23 cellular contexts compared by ENCODE assay signal in the genomic region with DNA sequence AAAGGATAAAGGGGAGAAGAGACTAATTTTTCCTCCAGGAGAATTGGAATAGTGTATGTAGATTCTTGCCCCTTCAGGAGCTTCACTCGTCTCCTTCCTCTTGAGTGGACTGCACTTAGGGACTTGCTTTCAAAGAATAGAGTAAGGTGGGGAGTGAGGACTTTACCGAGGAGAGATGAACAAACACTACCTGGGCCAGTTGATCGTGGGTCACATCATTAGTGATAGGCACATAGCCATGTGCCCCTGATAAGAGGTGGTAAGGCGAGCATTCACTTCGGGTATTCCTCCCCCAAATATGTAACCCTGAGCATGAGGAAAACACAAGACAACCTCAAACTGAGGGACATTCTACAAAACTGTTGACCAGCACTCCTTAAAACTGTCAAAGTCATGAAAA. TPM values are rescaled to one million over a fixed set of nuclear protein-coding genes. Genes with fewer than 3 reads are reported as not detected.
DNase-seq lines count a peak whose midpoint lies in the region; ATAC-seq, FAIRE-seq and TF ChIP-seq lines count a peak whose summit lies in the region.
"Had no signal": no experiment of that assay in that cellular context is flagged by ENCODE, and none has a peak within 500 bp of the region (broad histone marks: within the 10 kb centered on the region; RNA-seq: fewer than 3 reads in every experiment).

No MANE protein-coding gene starts in this region.

- FAIRE-seq in H1 (lab: Jason Lieb, UNC), result no peak
- FAIRE-seq: G401.6, HTR-8/SVneo had no signal

- H3K79me1 ChIP-seq in H1 (ENCODE audit: low read depth, low read length), result no peaks in the 10 kb centered on the region

- no peak overlapping the region for H2BK20ac ChIP-seq in H1 (ENCODE audit: low read length)

- H3K27me3 Mint-ChIP-seq in activated naive CD8-positive, alpha-beta T cell, result no peaks in the 10 kb centered on the region
- H3K27me3 Mint-ChIP-seq in activated naive CD8-positive, alpha-beta T cell treated with anti-CD3 and anti-CD28 coated beads for 36 hours, result no peaks in the 10 kb centered on the region
- no peaks in the 10 kb centered on the region for H3K27me3 Mint-ChIP-seq in T-helper 17 cell

- ATAC-seq in T-helper 17 cell (no peak), GM19467 (IDR thresholded peaks at IDR 0.05; ENCODE audit: unreplicated experiment) (no peak), HG02973 (IDR thresholded peaks at IDR 0.05; ENCODE audit: unreplicated experiment) (no peak)
- ATAC-seq: CD8-positive, alpha-beta T cell; GM23338 had no signal

- H3K23me2 ChIP-seq in H1 (ENCODE audit: low read depth, low read length), result no peaks in the 10 kb centered on the region

- H3K4me3 Mint-ChIP-seq in activated naive CD8-positive, alpha-beta T cell, result no peak overlapping the region
- H3K4me3 Mint-ChIP-seq in activated naive CD8-positive, alpha-beta T cell treated with anti-CD3 and anti-CD28 coated beads for 36 hours, result no peak overlapping the region
- peak overlapping the region; percentile 12 for H3K4me3 Mint-ChIP-seq in T-helper 17 cell
- H3K4me3 Mint-ChIP-seq: CD8-positive, alpha-beta T cell; GM23338; HFFc6 had no signal

- no peak overlapping the region for H3K56ac ChIP-seq in H1 (replicated peaks; ENCODE audit: insufficient read length, low read depth, low read length)

- no peak overlapping the region for H4K91ac ChIP-seq in H1 (replicated peaks; ENCODE audit: insufficient read length, low read length)

- no peak overlapping the region for H2BK15ac ChIP-seq in H1 (ENCODE audit: low read length)

- H3K27ac Mint-ChIP-seq in activated naive CD8-positive, alpha-beta T cell, result peak overlapping the region; percentile 16
- no peak overlapping the region for H3K27ac Mint-ChIP-seq in activated naive CD8-positive, alpha-beta T cell treated with anti-CD3 and anti-CD28 coated beads for 36 hours
- H3K27ac Mint-ChIP-seq in T-helper 17 cell, result peak overlapping the region; percentile 79
- H3K27ac Mint-ChIP-seq: CD8-positive, alpha-beta T cell; GM23338; HFFc6 had no signal

- no peak overlapping the region for H3K27ac ChIP-seq in H1 (ENCODE audit: low read depth, low read length)
- H3K27ac ChIP-seq: RWPE1 had no signal

- no peak overlapping the region for H3K4me2 ChIP-seq in H1 (ENCODE audit: insufficient read depth in 1 of 2, low read depth in 2 of 2, low read length in 2 of 2)
- H3K4me2 ChIP-seq: GM23338 had no signal

- no peak for TF ChIP-seq RAD21 in H1 (IDR thresholded peaks at IDR 0.05 in 1 of 2, conservative IDR thresholded peaks at IDR 0.05 in 1 of 2; ENCODE audit: low read depth in 2 of 2, low read length in 2 of 2)

- H2AFZ ChIP-seq in H1 (ENCODE audit: low read length), result no peak overlapping the region
- H2AFZ ChIP-seq: GM23338 had no signal

- H3K4me1 ChIP-seq in H1 (replicated peaks in 1 of 4; ENCODE audit: control insufficient read depth in 3 of 4, insufficient read depth in 4 of 4, low read length in 3 of 4), result no peaks in the 10 kb centered on the region
- H3K4me1 ChIP-seq: Caco-2, HAP-1 had no signal

- no peak for TF ChIP-seq CTCF in H1 (IDR thresholded peaks at IDR 0.05; ENCODE audit: control extremely low read depth in 1 of 3, insufficient read depth in 1 of 3, low read depth in 1 of 3, low read length in 3 of 3)

- peaks cover 3 to 10% of the 10 kb centered on the region in 2 experiments for H4K20me1 ChIP-seq in H1 (replicated peaks in 1 of 2; ENCODE audit: control insufficient read depth in 1 of 2, insufficient read depth in 2 of 2, low read length in 2 of 2)

- H3K4me3 ChIP-seq in H1 (ENCODE audit: extremely low read depth in 1 of 4, insufficient read depth in 2 of 4, low read depth in 3 of 4, low read length in 4 of 4), result no peak overlapping the region
- H3K4me3 ChIP-seq: GM23338, HAP-1, MG63 had no signal

- H4K8ac ChIP-seq in H1 (ENCODE audit: extremely low read depth, insufficient read depth, low read length), result no peak overlapping the region

- H2BK5ac ChIP-seq in H1 (ENCODE audit: low read depth, low read length), result no peak overlapping the region

- TF ChIP-seq POLR2A in H1 (IDR thresholded peaks at IDR 0.05; ENCODE audit: control extremely low read depth in 1 of 2, low read depth in 2 of 2, low read length in 2 of 2), result no peak

- H3K79me2 ChIP-seq in H1 (ENCODE audit: control insufficient read depth in 1 of 2, insufficient read depth in 2 of 2, low read length in 2 of 2), result no peaks in the 10 kb centered on the region

- peaks cover 44 to 97% (median 86%) of the 10 kb centered on the region in 4 experiments for H3K36me3 ChIP-seq in H1 (ENCODE audit: control insufficient read depth in 2 of 4, insufficient read depth in 4 of 4, low read length in 3 of 4)

- no peaks in the 10 kb centered on the region for H3K27me3 ChIP-seq in H1 (replicated peaks in 1 of 4; ENCODE audit: control insufficient read depth in 3 of 4, extremely low read depth in 1 of 4, insufficient read depth in 3 of 4, low read length in 3 of 4)
- H3K27me3 ChIP-seq: MG63 had no signal

- no peak overlapping the region for H2AK5ac ChIP-seq in H1 (ENCODE audit: low read depth, low read length)

- POLR2A ChIA-PET in H1 (lab: Charles Lee; ENCODE audit: partially characterized antibody), result interaction anchor here (1.4 kb wide), 1 partner anchor 14 kb away, joined by 5 read pairs; no protein-coding TSS in a partner anchor

- H2BK120ac ChIP-seq in H1 (replicated peaks; ENCODE audit: low read depth, low read length), result no peak overlapping the region

- 89% methylated on average over 5 of the region's 5 CpGs; no CpG with 5 or more reads in 1 of the 2 experiments for WGBS in H1 (ENCODE audit: extremely low coverage in 1 of 2, insufficient coverage in 1 of 2, insufficient read length in 1 of 2, insufficient replicate concordance in 2 of 2, low coverage in 1 of 2, low lambda C conversion rate in 2 of 2, missing lambda C conversion rate in 1 of 2), 2 experiments

- peaks cover 13% of the 10 kb centered on the region for H3K36me3 Mint-ChIP-seq in activated naive CD8-positive, alpha-beta T cell
- peaks cover 34% of the 10 kb centered on the region for H3K36me3 Mint-ChIP-seq in activated naive CD8-positive, alpha-beta T cell treated with anti-CD3 and anti-CD28 coated beads for 36 hours
- H3K36me3 Mint-ChIP-seq in T-helper 17 cell (ENCODE audit: low read depth), result peaks cover 22% of the 10 kb centered on the region

- peaks cover 24% of the 10 kb centered on the region for H3K4me1 Mint-ChIP-seq in activated naive CD8-positive, alpha-beta T cell (ENCODE audit: low read depth)
- H3K4me1 Mint-ChIP-seq in activated naive CD8-positive, alpha-beta T cell treated with anti-CD3 and anti-CD28 coated beads for 36 hours, result peaks cover 12% of the 10 kb centered on the region
- H3K4me1 Mint-ChIP-seq in T-helper 17 cell, result peaks cover 19% of the 10 kb centered on the region
- H3K4me1 Mint-ChIP-seq: GM23338 had no signal

- no peak overlapping the region for H2BK12ac ChIP-seq in H1 (ENCODE audit: low read depth, low read length)

- H3K9me3 Mint-ChIP-seq in activated naive CD8-positive, alpha-beta T cell (ENCODE audit: low read depth), result no peaks in the 10 kb centered on the region
- no peaks in the 10 kb centered on the region for H3K9me3 Mint-ChIP-seq in activated naive CD8-positive, alpha-beta T cell treated with anti-CD3 and anti-CD28 coated beads for 36 hours
- H3K9me3 Mint-ChIP-seq: CD8-positive, alpha-beta T cell; GM23338; HFFc6 had no signal

- H4K5ac ChIP-seq in H1 (ENCODE audit: insufficient read length, low read depth, low read length), result no peak overlapping the region

- CTCF ChIA-PET in H1 (lab: Charles Lee; ENCODE audit: partially characterized antibody), result interaction anchor here (0.8 to 1.5 kb wide), 2 partner anchors 15 to 18 kb away, joined by 3 to 7 read pairs; partner anchors contain the start of gene DDX21

- TF ChIP-seq EP300 in H1 (IDR thresholded peaks at IDR 0.05; ENCODE audit: borderline replicate concordance in 1 of 2, low read depth in 2 of 2, low read length in 2 of 2), result no peak

- no peak overlapping the region for H3K23ac ChIP-seq in H1 (ENCODE audit: insufficient read length)

- no peaks in the 10 kb centered on the region for H3K9me3 ChIP-seq in T-helper 17 cell (ENCODE audit: control insufficient read depth, low read length, poor library complexity, severe bottlenecking)
- H3K9me3 ChIP-seq in H1 (ENCODE audit: insufficient read depth in 2 of 2, low read depth in 1 of 2, low read length in 1 of 2), result no peaks in the 10 kb centered on the region
- H3K9me3 ChIP-seq: Caco-2, HAP-1, MG63 had no signal

- DNase-seq in activated naive CD8-positive, alpha-beta T cell treated with anti-CD3 and anti-CD28 coated beads for 36 hours, result no peak
- DNase-seq in T-helper 17 cell, result no peak
- DNase-seq in H1 (ENCODE audit: low read depth in 1 of 2, low spot score in 2 of 2), result no peak
- DNase-seq in nucleus accumbens (lab: John Stamatoyannopoulos, UW), result no peak
- DNase-seq: C1 segment of cervical spinal cord; Caco-2; CD8-positive, alpha-beta T cell; HFFc6; KBM-7; MG63; NCI-H1105 treated with DMSO at 0.1 percent for 48 hours; NCI-H2081; NCI-H2227 treated with DMSO at 0.1 percent for 48 hours; NCI-H526 treated with DMSO at 0.1 percent for 48 hours; SHP77 had no signal

- H3K18ac ChIP-seq in H1 (ENCODE audit: extremely low read depth, low read length), result no peak overlapping the region

- no peak overlapping the region for H3K4ac ChIP-seq in H1 (replicated peaks; ENCODE audit: insufficient read length, low read depth, low read length)

- no peak overlapping the region for H3K9ac ChIP-seq in H1 (replicated peaks in 1 of 4; ENCODE audit: extremely low read depth in 1 of 4, low read depth in 3 of 4, low read length in 3 of 4)

- H3K14ac ChIP-seq in H1 (ENCODE audit: insufficient read length), result no peak overlapping the region

RNA-seq across cellular contexts. Expression of gene KIFBP, which starts 14.6 kb away (rescaled TPM):
- total RNA-seq in activated naive CD8-positive, alpha-beta T cell treated with anti-CD3 and anti-CD28 coated beads for 36 hours, result 10 to 100 TPM; 13.3 to 14.1 TPM
- total RNA-seq in T-helper 17 cell, result 1 to 10 TPM; 4.6 to 5.5 TPM
- total RNA-seq in H1 (2021; fragmentation: NEBNext Ultra II Directional; extraction: Animal tissue kit (Norgen Biotek cat#: 25700)), result 34.1 and 34.6 TPM in 2 replicates
- 13.4 and 17.3 TPM in 2 replicates for polyA plus RNA-seq in H1 (2011; rRNA removed)
- 24.5 TPM for polyA plus RNA-seq in H1 (2011; cell fraction: cytosol; rRNA removed)
- 12.4 TPM for polyA plus RNA-seq in H1 (2011; cell fraction: nucleus; rRNA removed)
- polyA plus RNA-seq in H1 (2012, experiment 1 of 2), result 20.9 to 34.3 TPM (median 23.8 TPM) in 4 replicates
- 6.5 TPM for polyA plus RNA-seq in H1 (2012, experiment 2 of 2)
- 25.4 TPM for polyA plus RNA-seq in H1 (2013, experiment 1 of 2)
- 24.7 TPM for polyA plus RNA-seq in H1 (2013, experiment 2 of 2)
- 14.1 and 21.6 TPM in 2 replicates for polyA minus RNA-seq in H1 (2011; rRNA and poly(A)+ RNA removed)
- 18.6 TPM for polyA minus RNA-seq in H1 (2011; cell fraction: cytosol; rRNA and poly(A)+ RNA removed)
- 16.0 TPM for polyA minus RNA-seq in H1 (2011; cell fraction: nucleus; rRNA and poly(A)+ RNA removed)

RNA-seq across cellular contexts. Expression of gene DDX21, which starts 18.0 kb away (rescaled TPM):
- 100 to 1,000 TPM; 306 to 308 TPM for total RNA-seq in activated naive CD8-positive, alpha-beta T cell treated with anti-CD3 and anti-CD28 coated beads for 36 hours
- total RNA-seq in T-helper 17 cell, result 100 to 1,000 TPM; 130 to 134 TPM
- total RNA-seq in H1 (2021; fragmentation: NEBNext Ultra II Directional; extraction: Animal tissue kit (Norgen Biotek cat#: 25700)), result 189 and 195 TPM in 2 replicates
- 39.1 and 67.0 TPM in 2 replicates for polyA plus RNA-seq in H1 (2011; rRNA removed)
- 89.1 TPM for polyA plus RNA-seq in H1 (2011; cell fraction: cytosol; rRNA removed)
- polyA plus RNA-seq in H1 (2011; cell fraction: nucleus; rRNA removed), result 24.3 TPM
- polyA plus RNA-seq in H1 (2012, experiment 1 of 2), result 75.4 to 150 TPM (median 95.8 TPM) in 4 replicates
- polyA plus RNA-seq in H1 (2012, experiment 2 of 2), result 12.2 TPM
- polyA plus RNA-seq in H1 (2013, experiment 1 of 2), result 176 TPM
- 170 TPM for polyA plus RNA-seq in H1 (2013, experiment 2 of 2)
- 84.2 and 122 TPM in 2 replicates for polyA minus RNA-seq in H1 (2011; rRNA and poly(A)+ RNA removed)
- 73.5 TPM for polyA minus RNA-seq in H1 (2011; cell fraction: cytosol; rRNA and poly(A)+ RNA removed)
- polyA minus RNA-seq in H1 (2011; cell fraction: nucleus; rRNA and poly(A)+ RNA removed), result 98.3 TPM
